In the genomic region with DNA sequence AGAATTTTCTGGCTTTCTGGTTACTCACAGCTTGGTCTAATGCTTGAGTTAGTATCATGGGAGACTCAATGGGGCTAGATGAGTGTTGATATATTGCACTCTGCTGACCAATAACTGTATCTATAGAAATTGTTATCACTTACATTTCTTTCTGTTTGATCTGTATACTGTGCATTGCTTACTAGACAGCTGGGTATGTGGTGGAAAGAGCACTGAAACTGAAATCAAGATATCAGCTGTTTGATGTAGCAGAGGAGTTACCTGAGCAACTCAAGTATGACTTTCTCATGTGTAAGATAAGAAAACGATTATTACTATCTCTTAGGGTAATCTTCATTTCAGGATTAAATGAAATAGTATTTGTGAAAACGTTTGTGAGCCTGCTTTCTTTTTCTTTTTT, we compare ENCODE assay signal across 22 cellular contexts.
"Had no signal": no experiment of that assay in that cellular context is flagged by ENCODE, and none has a peak within 500 bp of the region (broad histone marks: within the 10 kb centered on the region; RNA-seq: fewer than 3 reads in every experiment).

No MANE protein-coding gene starts in this region.

- H3K27me3 ChIP-seq: body of pancreas, esophagus squamous epithelium, heart right ventricle, sigmoid colon, tibial artery had no signal

- H3K4me3 ChIP-seq: body of pancreas, esophagus squamous epithelium, heart right ventricle, left ventricle myocardium inferior, sigmoid colon, tibial artery had no signal

- DNase-seq: activated CD4-positive, alpha-beta T cell treated with anti-CD3 and anti-CD28 coated beads, Interleukin-2, amount 10 ng/mL, durations not matched to agents 24 days and 14 days; activated CD8-positive, alpha-beta T cell treated with anti-CD3 and anti-CD28 coated beads for 36 hours; activated naive CD4-positive, alpha-beta T cell; activated naive CD8-positive, alpha-beta T cell treated with anti-CD3 and anti-CD28 coated beads for 36 hours; activated T-cell treated with anti-CD3 and anti-CD28 coated beads, Interleukin-2, amount 50 U/mL, for 1 hour; body of pancreas; caudate nucleus; effector memory CD8-positive, alpha-beta T cell; esophagus squamous epithelium; heart right ventricle; immature natural killer cell; kidney glomerular epithelial cell; left ventricle myocardium inferior; mammary epithelial cell; midbrain; nephron progenitor cell; nucleus accumbens; posterior cingulate gyrus; sigmoid colon; stimulated activated naive B cell treated with anti-CD40 and anti-IgM and Interleukin-4, amounts not matched to agents 10 μg/mL and 1 μg/mL and 100 μg/mL, for 72 hours; tibial artery had no signal

- H3K9me3 ChIP-seq: body of pancreas, esophagus squamous epithelium, tibial artery had no signal

- H3K36me3 ChIP-seq: esophagus squamous epithelium, heart right ventricle, left ventricle myocardium inferior, sigmoid colon, tibial artery had no signal

- H3K4me1 ChIP-seq: body of pancreas, esophagus squamous epithelium, tibial artery had no signal

- H3K27ac ChIP-seq: body of pancreas, esophagus squamous epithelium, heart right ventricle, left ventricle myocardium inferior, sigmoid colon, tibial artery had no signal

- ATAC-seq: activated CD8-positive, alpha-beta T cell treated with anti-CD3 and anti-CD28 coated beads for 36 hours; activated T-helper 17 cell treated with anti-CD3 and anti-CD28 coated beads, Interleukin-2, amount 50 U/mL, for 72 hours; body of pancreas; effector memory CD8-positive, alpha-beta T cell; heart right ventricle; stimulated activated naive B cell treated with anti-CD40 and anti-IgM and Interleukin-4, amounts not matched to agents 10 μg/mL and 1 μg/mL and 100 μg/mL, for 72 hours had no signal
